Comparison of ENCODE assay signal across 7 cellular contexts in the genomic region with DNA sequence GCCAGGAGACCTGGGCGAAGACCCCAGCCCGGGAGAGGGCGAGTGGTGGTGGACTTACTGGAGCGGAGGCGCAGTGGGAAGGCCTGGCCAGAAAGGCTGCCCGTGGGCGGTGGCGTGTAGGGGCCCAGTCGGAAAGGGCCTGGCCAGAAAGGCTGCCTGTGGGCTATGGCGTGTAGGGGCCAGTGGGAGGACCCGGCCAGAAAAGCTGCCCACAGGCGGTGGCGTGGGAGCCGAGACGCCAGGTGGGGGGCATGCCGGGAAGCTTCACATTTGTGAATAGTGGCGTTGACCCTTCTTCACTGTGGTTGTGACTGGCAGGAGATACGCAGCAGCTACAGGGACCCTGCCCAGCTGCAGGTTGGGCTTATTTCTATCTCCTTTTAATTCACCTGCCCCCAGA.
"Had no signal": no experiment of that assay in that cellular context is flagged by ENCODE, and none has a peak within 500 bp of the region (broad histone marks: within the 10 kb centered on the region; RNA-seq: fewer than 3 reads in every experiment).

No MANE protein-coding gene starts in this region.

- H2AFZ ChIP-seq: GM23248 had no signal

- H3K27ac ChIP-seq: GM23248 had no signal

- H3K4me3 ChIP-seq: GM23248 had no signal

- DNase-seq: GM23248, GOT3, H7, HCEC 1CT, HFFc6, IMR-90, KBM-7 had no signal
